23 cellular contexts compared by ENCODE assay signal in the genomic region with DNA sequence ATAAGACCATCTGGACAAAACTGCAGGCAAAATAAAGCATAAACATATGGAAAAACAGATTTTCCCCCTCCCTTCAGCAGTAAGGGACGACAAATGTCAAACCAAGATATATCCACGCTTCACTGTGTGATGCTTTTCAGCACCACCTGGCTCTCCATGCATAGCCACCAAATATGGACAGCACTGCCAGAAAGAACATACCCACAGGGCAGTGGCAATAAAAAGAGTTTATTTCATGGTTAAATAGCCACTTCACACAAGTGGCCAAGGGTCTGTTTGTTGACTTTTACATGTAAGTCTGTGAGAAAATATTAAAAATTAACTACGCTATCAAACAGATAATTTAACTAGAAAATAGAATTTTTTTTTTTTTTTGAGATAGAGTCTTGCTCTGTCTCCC.
"Had no signal": no experiment of that assay in that cellular context is flagged by ENCODE, and none has a peak within 500 bp of the region (broad histone marks: within the 10 kb centered on the region; RNA-seq: fewer than 3 reads in every experiment).

No MANE protein-coding gene starts in this region.

- DNase-seq: activated B cell treated with CpG ODN at 0.5 μM for 24 hours; activated CD4-positive, alpha-beta T cell treated with anti-CD3 and anti-CD28 coated beads for 36 hours; activated CD4-positive, alpha-beta T cell treated with anti-CD3 and anti-CD28 coated beads, Interleukin-2, amount 50 U/mL, for 4 hours; activated CD8-positive, alpha-beta memory T cell treated with anti-CD3 and anti-CD28 coated beads for 24 hours; activated CD8-positive, alpha-beta memory T cell treated with anti-CD3 and anti-CD28 coated beads, Interleukin-2, amount 50 U/mL, for 4 hours; activated naive CD4-positive, alpha-beta T cell treated with Interleukin-2 at 50 U/mL for 16 hours; activated naive CD8-positive, alpha-beta T cell treated with anti-CD3 and anti-CD28 coated beads for 36 hours; activated T-cell treated with anti-CD3 and anti-CD28 coated beads, Interleukin-2, amount 50 U/mL, for 24 hours; central memory CD4-positive, alpha-beta T cell; colonic mucosa; heart left ventricle; left ventricle myocardium superior; mammary epithelial cell; naive thymus-derived CD8-positive, alpha-beta T cell; posterior cingulate gyrus; right lobe of liver; stimulated activated CD4-positive, alpha-beta T cell treated with anti-CD3 and anti-CD28 coated beads, Interleukin-2, amount 100 ng/mL, for 24 hours; stimulated activated naive CD8-positive, alpha-beta T cell treated with anti-CD3 and anti-CD28 coated beads, Interleukin-15, amount 100 ng/mL, for 72 hours; tibial artery had no signal

- H3K4me1 Mint-ChIP-seq: neural progenitor cell had no signal

- H3K27ac Mint-ChIP-seq: activated B cell treated with CpG ODN at 0.5 μM for 24 hours; activated CD4-positive, alpha-beta T cell treated with anti-CD3 and anti-CD28 coated beads for 36 hours; activated naive CD8-positive, alpha-beta T cell treated with anti-CD3 and anti-CD28 coated beads for 36 hours; activated T-cell treated with anti-CD3 and anti-CD28 coated beads, Interleukin-2, amount 50 U/mL, for 24 hours; mesothelial cell of epicardium; naive thymus-derived CD8-positive, alpha-beta T cell; neural progenitor cell; stimulated activated effector memory CD8-positive, alpha-beta T cell treated with anti-CD3 and anti-CD28 coated beads, Interleukin-12 subunit alpha, Interleukin-12 subunit beta, amount 100 ng/mL, for 72 hours; stimulated activated naive CD8-positive, alpha-beta T cell treated with anti-CD3 and anti-CD28 coated beads, Interleukin-15, amount 100 ng/mL, for 72 hours had no signal

- H3K4me3 Mint-ChIP-seq: activated B cell treated with CpG ODN at 0.5 μM for 24 hours; activated CD4-positive, alpha-beta T cell treated with anti-CD3 and anti-CD28 coated beads for 36 hours; activated naive CD8-positive, alpha-beta T cell treated with anti-CD3 and anti-CD28 coated beads for 36 hours; activated T-cell treated with anti-CD3 and anti-CD28 coated beads, Interleukin-2, amount 50 U/mL, for 24 hours; mesothelial cell of epicardium; naive thymus-derived CD8-positive, alpha-beta T cell; neural progenitor cell; stimulated activated effector memory CD8-positive, alpha-beta T cell treated with anti-CD3 and anti-CD28 coated beads, Interleukin-12 subunit alpha, Interleukin-12 subunit beta, amount 100 ng/mL, for 72 hours; stimulated activated naive CD8-positive, alpha-beta T cell treated with anti-CD3 and anti-CD28 coated beads, Interleukin-15, amount 100 ng/mL, for 72 hours had no signal

- H3K27me3 Mint-ChIP-seq: activated B cell treated with CpG ODN at 0.5 μM for 24 hours; activated CD4-positive, alpha-beta T cell treated with anti-CD3 and anti-CD28 coated beads for 36 hours; activated naive CD8-positive, alpha-beta T cell treated with anti-CD3 and anti-CD28 coated beads for 36 hours; activated T-cell treated with anti-CD3 and anti-CD28 coated beads, Interleukin-2, amount 50 U/mL, for 24 hours; naive thymus-derived CD8-positive, alpha-beta T cell; stimulated activated naive CD8-positive, alpha-beta T cell treated with anti-CD3 and anti-CD28 coated beads, Interleukin-15, amount 100 ng/mL, for 72 hours had no signal

- H3K9me3 Mint-ChIP-seq: activated B cell treated with CpG ODN at 0.5 μM for 24 hours; activated naive CD8-positive, alpha-beta T cell treated with anti-CD3 and anti-CD28 coated beads for 36 hours; activated T-cell treated with anti-CD3 and anti-CD28 coated beads, Interleukin-2, amount 50 U/mL, for 24 hours; mesothelial cell of epicardium; naive thymus-derived CD8-positive, alpha-beta T cell; neural progenitor cell; stimulated activated effector memory CD8-positive, alpha-beta T cell treated with anti-CD3 and anti-CD28 coated beads, Interleukin-12 subunit alpha, Interleukin-12 subunit beta, amount 100 ng/mL, for 72 hours; stimulated activated naive CD8-positive, alpha-beta T cell treated with anti-CD3 and anti-CD28 coated beads, Interleukin-15, amount 100 ng/mL, for 72 hours had no signal

- ATAC-seq: activated CD4-positive, alpha-beta T cell treated with anti-CD3 and anti-CD28 coated beads for 36 hours; gastroesophageal sphincter; heart left ventricle; left ventricle myocardium superior; naive thymus-derived CD8-positive, alpha-beta T cell; right lobe of liver; stimulated activated effector memory CD8-positive, alpha-beta T cell treated with anti-CD3 and anti-CD28 coated beads, Interleukin-12 subunit alpha, Interleukin-12 subunit beta, amount 100 ng/mL, for 72 hours; stimulated activated naive CD8-positive, alpha-beta T cell treated with anti-CD3 and anti-CD28 coated beads, Interleukin-15, amount 100 ng/mL, for 72 hours had no signal
